ENCODE assay signal across 18 cellular contexts in the genomic region with DNA sequence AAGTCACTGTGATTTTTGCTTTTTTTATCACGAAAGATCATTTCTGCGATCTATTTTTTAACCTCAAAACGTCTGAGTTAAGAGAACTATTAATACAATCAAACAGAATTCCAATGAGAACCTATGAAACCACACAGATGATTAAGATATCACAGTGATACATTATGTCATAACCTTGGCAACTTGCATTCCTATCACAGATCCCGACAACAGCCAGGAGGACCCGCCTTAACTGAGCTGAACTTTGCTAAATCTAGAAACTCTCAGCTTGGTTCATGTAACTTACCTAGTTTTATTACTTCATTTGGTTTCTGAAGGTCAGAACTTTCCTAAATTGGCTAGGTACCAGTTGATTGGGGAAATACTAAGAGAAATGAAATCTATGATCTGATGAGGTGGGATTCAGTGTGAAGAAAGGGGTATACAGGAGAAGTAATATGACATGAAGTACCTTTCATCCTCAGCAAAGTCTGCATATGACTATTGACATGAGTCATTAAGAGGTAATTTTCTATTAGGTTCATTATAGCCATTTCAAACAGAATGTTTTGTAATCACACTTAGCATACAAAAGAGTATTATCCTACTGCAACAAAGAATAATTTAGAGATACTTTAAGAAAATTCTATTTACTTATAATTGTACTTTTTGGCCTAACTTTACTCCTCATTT. TPM values are rescaled to one million over a fixed set of nuclear protein-coding genes. Genes with fewer than 3 reads are reported as not detected.
DNase-seq lines count a peak whose midpoint lies in the region; ATAC-seq, FAIRE-seq and TF ChIP-seq lines count a peak whose summit lies in the region.
"Had no signal": no experiment of that assay in that cellular context is flagged by ENCODE, and none has a peak within 500 bp of the region (broad histone marks: within the 10 kb centered on the region; RNA-seq: fewer than 3 reads in every experiment).

No MANE protein-coding gene starts in this region.

- no peak for TF ChIP-seq CTCF in HFFc6 (IDR thresholded peaks at IDR 0.05)

- no peaks in the 10 kb centered on the region for H3K27me3 ChIP-seq in H7 (ENCODE audit: control insufficient read depth, insufficient read depth, low read length)
- H3K27me3 ChIP-seq: SJSA1 had no signal

- H3K4me3 Mint-ChIP-seq in HFFc6 = no peak overlapping the region
- no peak overlapping the region for H3K4me3 Mint-ChIP-seq in activated T-helper 17 cell treated with anti-CD3 and anti-CD28 coated beads, Interleukin-2, amount 50 U/mL, for 72 hours
- H3K4me3 Mint-ChIP-seq: B cell; CD4-positive, alpha-beta T cell had no signal

- DNase-seq in HFFc6 (peak; percentile 25), amniotic epithelial cell (ENCODE audit: low read depth) (peak; percentile 27), iris pigment epithelial cell (ENCODE audit: low read depth) (peak; percentile 56), SHP77 treated with DMSO at 0.1 percent for 48 hours (lab: John Stamatoyannopoulos, UW) (no peak), H7 (no peak), NCI-H2171 (lab: John Stamatoyannopoulos, UW) (no peak)
- DNase-seq: Calu3; CD4-positive, alpha-beta T cell; DMS79; NCI-H1105 treated with DMSO at 0.1 percent for 48 hours; NCI-H187 treated with DMSO at 0.1 percent for 48 hours; NCI-H82 had no signal

- peaks cover 2% of the 10 kb centered on the region for H3K36me3 ChIP-seq in H7 (replicated peaks; ENCODE audit: control insufficient read depth, insufficient read depth, low read length)

- peaks cover 15% of the 10 kb centered on the region for H3K4me1 Mint-ChIP-seq in HFFc6 (ENCODE audit: low read depth)
- peaks cover 6% of the 10 kb centered on the region for H3K4me1 Mint-ChIP-seq in activated T-helper 17 cell treated with anti-CD3 and anti-CD28 coated beads, Interleukin-2, amount 50 U/mL, for 72 hours
- H3K4me1 Mint-ChIP-seq: B cell had no signal

- no peak overlapping the region for H3K4me3 ChIP-seq in H7 (ENCODE audit: insufficient read depth, low read depth, low read length)
- H3K4me3 ChIP-seq: SJSA1 had no signal

- no peaks in the 10 kb centered on the region for H3K9me3 Mint-ChIP-seq in HFFc6
- H3K9me3 Mint-ChIP-seq in activated T-helper 17 cell treated with anti-CD3 and anti-CD28 coated beads, Interleukin-2, amount 50 U/mL, for 72 hours = no peaks in the 10 kb centered on the region
- H3K9me3 Mint-ChIP-seq: CD4-positive, alpha-beta T cell had no signal

- no peak for ATAC-seq in activated T-helper 17 cell treated with anti-CD3 and anti-CD28 coated beads, Interleukin-2, amount 50 U/mL, for 72 hours (replicated peaks)

- no peaks in the 10 kb centered on the region for H3K27me3 Mint-ChIP-seq in HFFc6 (ENCODE audit: insufficient read depth)
- H3K27me3 Mint-ChIP-seq in activated T-helper 17 cell treated with anti-CD3 and anti-CD28 coated beads, Interleukin-2, amount 50 U/mL, for 72 hours = no peaks in the 10 kb centered on the region
- H3K27me3 Mint-ChIP-seq: B cell; CD4-positive, alpha-beta T cell had no signal

- peak; percentile 11 for FAIRE-seq in A204.1 (lab: Jason Lieb, UNC)
- FAIRE-seq: GM12891, GM19239 had no signal

- H3K36me3 Mint-ChIP-seq in HFFc6 (ENCODE audit: low read depth) = peaks cover 15% of the 10 kb centered on the region
- peaks cover 30% of the 10 kb centered on the region for H3K36me3 Mint-ChIP-seq in activated T-helper 17 cell treated with anti-CD3 and anti-CD28 coated beads, Interleukin-2, amount 50 U/mL, for 72 hours (ENCODE audit: low read depth)

- H3K27ac Mint-ChIP-seq in HFFc6 = no peak overlapping the region
- no peak overlapping the region for H3K27ac Mint-ChIP-seq in activated T-helper 17 cell treated with anti-CD3 and anti-CD28 coated beads, Interleukin-2, amount 50 U/mL, for 72 hours
- H3K27ac Mint-ChIP-seq: B cell; CD4-positive, alpha-beta T cell had no signal

RNA-seq across cellular contexts. Expression of a gene that starts 11.2 kb away (rescaled TPM):
- total RNA-seq in HFFc6 (2021; fragmentation: NEBNext Ultra II Directional; extraction: Animal tissue kit (Norgen Biotek cat#: 25700)) = 10 to 100 TPM; 26.8 to 36.3 (median 30.2) TPM
- total RNA-seq in activated T-helper 17 cell treated with anti-CD3 and anti-CD28 coated beads, Interleukin-2, amount 50 U/mL, for 72 hours = 10 to 100 TPM; 34.0 to 64.2 TPM
- 45.6 and 49.5 TPM in 2 replicates for total RNA-seq in H7 (2014; rRNA removed; shearing (Covaris generic))

RNA-seq across cellular contexts. Expression of a gene that starts 11.7 kb away (rescaled TPM):
- total RNA-seq in HFFc6 (2021; fragmentation: NEBNext Ultra II Directional; extraction: Animal tissue kit (Norgen Biotek cat#: 25700)) = 10 to 100 TPM; 11.5 to 16.4 (median 13.1) TPM
- 10 to 100 TPM; 19.3 to 48.3 TPM for total RNA-seq in activated T-helper 17 cell treated with anti-CD3 and anti-CD28 coated beads, Interleukin-2, amount 50 U/mL, for 72 hours
- total RNA-seq in H7 (2014; rRNA removed; shearing (Covaris generic)) = 21.2 and 27.1 TPM in 2 replicates

Comparison
In these comparisons a context has a peak if more than half of its experiments do, and no peak if none do; other contexts are left out.
1. DNase-seq: peak in HFFc6 (single experiment), amniotic epithelial cell (single experiment) and iris pigment epithelial cell (single experiment); none in SHP77 treated with DMSO at 0.1 percent for 48 hours (single experiment), H7 (single experiment) and NCI-H2171 (single experiment).